Comparison of ENCODE assay signal across 1 cellular context in genomic region chr19:40611900-40612698, GRCh38.
TF ChIP-seq lines count a peak whose summit lies in the region.

No MANE protein-coding gene starts in this region.

TF ChIP-seq in K562, 482 proteins besides CTCF, POLR2A, EP300 and RAD21 (continued from another document):
- TF ChIP-seq THRB (CRISPR knock-in tag; conservative IDR thresholded peaks at IDR 0.05) (no peak), ZNF224 (CRISPR knock-in tag; IDR thresholded peaks at IDR 0.05) (no peak), KDM2B (CRISPR knock-in tag; IDR thresholded peaks at IDR 0.05) (no peak), U2AF2 (optimal IDR thresholded peaks at IDR 0.05; ENCODE audit: low read depth, low read length) (no peak), ZNF384 (IDR thresholded peaks at IDR 0.05; ENCODE audit: low read depth, low read length) (no peak), ZNF282 (CRISPR knock-in tag; IDR thresholded peaks at IDR 0.05) (peak; percentile 55; the same call in 1 of the 2 replicates), CREB1 (IDR thresholded peaks at IDR 0.05) (no peak), CREB1 (CRISPR knock-in tag; IDR thresholded peaks at IDR 0.05) (no peak), BDP1 (IDR thresholded peaks at IDR 0.05; ENCODE audit: insufficient read depth, insufficient read length) (no peak), ARNT (IDR thresholded peaks at IDR 0.05) (no peak), BCL6 (CRISPR knock-in tag; IDR thresholded peaks at IDR 0.05) (no peak), SMARCE1 (IDR thresholded peaks at IDR 0.05) (no peak), MIER1 (IDR thresholded peaks at IDR 0.05; ENCODE audit: low read depth) (no peak), SLC30A9 (CRISPR knock-in tag; IDR thresholded peaks at IDR 0.05) (no peak), DIDO1 (tag; IDR thresholded peaks at IDR 0.05; ENCODE audit: low read depth) (no peak), NR2C2 (CRISPR knock-in tag; IDR thresholded peaks at IDR 0.05) (peak; percentile 90), NR2C2 (tag; IDR thresholded peaks at IDR 0.05) (peak; percentile 78; the same call in 1 of the 2 replicates), ARID3A (IDR thresholded peaks at IDR 0.05; ENCODE audit: borderline replicate concordance, low read depth, low read length) (no peak), ARID4B (CRISPR knock-in tag; IDR thresholded peaks at IDR 0.05) (no peak), PHB2 (IDR thresholded peaks at IDR 0.05; ENCODE audit: low read depth) (no peak)
TF ChIP-seq in K562: peak in this region for 6.
